In the genomic region with DNA sequence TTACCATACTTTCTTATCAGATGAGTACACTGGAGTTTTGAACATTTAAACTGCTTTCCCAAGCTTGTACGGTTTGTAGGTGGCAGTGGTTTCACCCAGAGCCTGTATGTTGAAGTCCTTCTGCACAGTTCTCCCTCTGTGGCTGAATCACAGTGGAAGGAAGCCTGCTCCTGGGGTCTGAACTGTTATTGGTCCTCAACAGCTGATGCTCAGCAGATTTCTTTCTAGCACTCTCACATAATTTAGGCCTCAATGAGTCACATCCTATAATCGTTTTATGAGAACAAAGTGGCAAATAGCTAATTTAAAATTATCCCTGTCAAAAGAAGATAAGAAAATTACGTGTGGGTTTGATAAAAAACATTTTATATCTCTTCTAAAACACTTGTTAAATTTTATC, we compare ENCODE assay signal across 32 cellular contexts.
"Had no signal": no experiment of that assay in that cellular context is flagged by ENCODE, and none has a peak within 500 bp of the region (broad histone marks: within the 10 kb centered on the region; RNA-seq: fewer than 3 reads in every experiment).

No MANE protein-coding gene starts in this region.

- H3K36me3 Mint-ChIP-seq: activated naive CD4-positive, alpha-beta T cell treated with anti-CD3 and anti-CD28 coated beads, Interleukin-2, amount 50 U/mL, for 24 hours; immature natural killer cell; naive thymus-derived CD8-positive, alpha-beta T cell had no signal

- DNase-seq: activated CD4-positive, alpha-beta T cell treated with anti-CD3 and anti-CD28 coated beads for 48 hours; activated CD4-positive, alpha-beta T cell treated with anti-CD3 and anti-CD28 coated beads, Interleukin-2, amount 50 U/mL, for 48 hours; activated CD8-positive, alpha-beta memory T cell treated with anti-CD3 and anti-CD28 coated beads for 24 hours; activated gamma-delta T cell treated with Interleukin-2 at 50 U/mL for 16 hours; activated naive CD8-positive, alpha-beta T cell treated with anti-CD3 and anti-CD28 coated beads, Interleukin-2, amount 50 U/mL, for 24 hours; amygdala; effector CD8-positive, alpha-beta T cell; heart left ventricle; immature natural killer cell; kidney; midbrain; naive thymus-derived CD8-positive, alpha-beta T cell; pancreas; psoas muscle; right cardiac atrium; stimulated activated CD4-positive, alpha-beta T cell treated with anti-CD3 and anti-CD28 coated beads, Interleukin-2, amount 100 ng/mL, for 48 hours; T1000; trophoblast cell; uterus; WERI-Rb-1 had no signal

- ATAC-seq: activated CD4-positive, CD25-positive, alpha-beta regulatory T cell treated with anti-CD3 and anti-CD28 coated beads, Interleukin-2, amount 50 U/mL, for 24 hours; activated naive CD8-positive, alpha-beta T cell treated with anti-CD3 and anti-CD28 coated beads, Interleukin-2, amount 50 U/mL, for 24 hours; gastroesophageal sphincter; heart left ventricle; naive thymus-derived CD8-positive, alpha-beta T cell; pancreas; psoas muscle; right cardiac atrium had no signal

- FAIRE-seq: endometrium, kidney, pancreas had no signal

- H3K4me3 ChIP-seq: breast epithelium, gastroesophageal sphincter, heart left ventricle, pancreas, psoas muscle, thoracic aorta, uterus had no signal

- H3K27me3 Mint-ChIP-seq: activated naive CD4-positive, alpha-beta T cell treated with anti-CD3 and anti-CD28 coated beads, Interleukin-2, amount 50 U/mL, for 24 hours; activated naive CD8-positive, alpha-beta T cell treated with anti-CD3 and anti-CD28 coated beads, Interleukin-2, amount 50 U/mL, for 24 hours; central memory CD8-positive, alpha-beta T cell; dendritic cell treated with granulocyte-macrophage colony-stimulating factor and Interleukin-4, amounts not matched to agents 40 ng/mL and 50 ng/mL, for 4 days; naive thymus-derived CD8-positive, alpha-beta T cell; stimulated activated naive CD8-positive, alpha-beta T cell treated with anti-CD3 and anti-CD28 coated beads, Interleukin-15, Interleukin-2, amounts not matched to agents 100 ng/mL and 50 ng/mL, for 24 hours had no signal

- H3K4me1 Mint-ChIP-seq: activated naive CD4-positive, alpha-beta T cell treated with anti-CD3 and anti-CD28 coated beads, Interleukin-2, amount 50 U/mL, for 24 hours; activated naive CD8-positive, alpha-beta T cell treated with anti-CD3 and anti-CD28 coated beads, Interleukin-2, amount 50 U/mL, for 24 hours; central memory CD8-positive, alpha-beta T cell; naive thymus-derived CD8-positive, alpha-beta T cell; neural crest cell had no signal

- H3K4me1 ChIP-seq: breast epithelium, pancreas, uterus had no signal

- H3K9me3 ChIP-seq: breast epithelium, gastroesophageal sphincter, heart left ventricle, pancreas, psoas muscle, thoracic aorta, uterus had no signal

- H3K27ac ChIP-seq: breast epithelium, gastroesophageal sphincter, heart left ventricle, pancreas, psoas muscle, thoracic aorta, uterus, WERI-Rb-1 had no signal

- H3K36me3 ChIP-seq: breast epithelium, gastroesophageal sphincter, heart left ventricle, pancreas, thoracic aorta, uterus, WERI-Rb-1 had no signal

- H3K27ac Mint-ChIP-seq: activated naive CD4-positive, alpha-beta T cell treated with anti-CD3 and anti-CD28 coated beads, Interleukin-2, amount 50 U/mL, for 24 hours; activated naive CD8-positive, alpha-beta T cell treated with anti-CD3 and anti-CD28 coated beads, Interleukin-2, amount 50 U/mL, for 24 hours; activated T-helper 1 cell treated with anti-CD3 and anti-CD28 coated beads, Interleukin-12 subunit alpha, Interleukin-12 subunit beta, Interleukin-2, Interleukin-4 antibody, amounts not matched to agents 30 ng/mL and 10 ng/mL and 1 ng/mL, durations not matched to agents 14 hours and 24 hours and 36 hours; dendritic cell treated with granulocyte-macrophage colony-stimulating factor and Interleukin-4, amounts not matched to agents 40 ng/mL and 50 ng/mL, for 4 days; immature natural killer cell; naive thymus-derived CD8-positive, alpha-beta T cell; stimulated activated naive CD8-positive, alpha-beta T cell treated with anti-CD3 and anti-CD28 coated beads, Interleukin-15, Interleukin-2, amounts not matched to agents 100 ng/mL and 50 ng/mL, for 24 hours; T-helper 1 cell treated with Interleukin-12 subunit alpha and Interleukin-12 subunit beta and Interleukin-4 antibody, amounts not matched to agents 30 μg/mL and 1 μg/mL, for 36 hours had no signal

- H3K9me3 Mint-ChIP-seq: activated naive CD4-positive, alpha-beta T cell treated with anti-CD3 and anti-CD28 coated beads, Interleukin-2, amount 50 U/mL, for 24 hours; activated naive CD8-positive, alpha-beta T cell treated with anti-CD3 and anti-CD28 coated beads, Interleukin-2, amount 50 U/mL, for 24 hours; activated T-helper 1 cell treated with anti-CD3 and anti-CD28 coated beads, Interleukin-12 subunit alpha, Interleukin-12 subunit beta, Interleukin-2, Interleukin-4 antibody, amounts not matched to agents 30 ng/mL and 10 ng/mL and 1 ng/mL, durations not matched to agents 14 hours and 24 hours and 36 hours; central memory CD8-positive, alpha-beta T cell; dendritic cell treated with granulocyte-macrophage colony-stimulating factor and Interleukin-4, amounts not matched to agents 40 ng/mL and 50 ng/mL, for 4 days; immature natural killer cell; naive thymus-derived CD8-positive, alpha-beta T cell; neural crest cell; stimulated activated naive CD8-positive, alpha-beta T cell treated with anti-CD3 and anti-CD28 coated beads, Interleukin-15, Interleukin-2, amounts not matched to agents 100 ng/mL and 50 ng/mL, for 24 hours; T-helper 1 cell treated with Interleukin-12 subunit alpha and Interleukin-12 subunit beta and Interleukin-4 antibody, amounts not matched to agents 30 μg/mL and 1 μg/mL, for 36 hours had no signal

- H3K27me3 ChIP-seq: breast epithelium, gastroesophageal sphincter, heart left ventricle, pancreas, uterus had no signal

- H3K4me3 Mint-ChIP-seq: activated naive CD4-positive, alpha-beta T cell treated with anti-CD3 and anti-CD28 coated beads, Interleukin-2, amount 50 U/mL, for 24 hours; activated naive CD8-positive, alpha-beta T cell treated with anti-CD3 and anti-CD28 coated beads, Interleukin-2, amount 50 U/mL, for 24 hours; activated T-helper 1 cell treated with anti-CD3 and anti-CD28 coated beads, Interleukin-12 subunit alpha, Interleukin-12 subunit beta, Interleukin-2, Interleukin-4 antibody, amounts not matched to agents 30 ng/mL and 10 ng/mL and 1 ng/mL, durations not matched to agents 14 hours and 24 hours and 36 hours; central memory CD8-positive, alpha-beta T cell; dendritic cell treated with granulocyte-macrophage colony-stimulating factor and Interleukin-4, amounts not matched to agents 40 ng/mL and 50 ng/mL, for 4 days; immature natural killer cell; naive thymus-derived CD8-positive, alpha-beta T cell; neural crest cell; stimulated activated naive CD8-positive, alpha-beta T cell treated with anti-CD3 and anti-CD28 coated beads, Interleukin-15, Interleukin-2, amounts not matched to agents 100 ng/mL and 50 ng/mL, for 24 hours; T-helper 1 cell treated with Interleukin-12 subunit alpha and Interleukin-12 subunit beta and Interleukin-4 antibody, amounts not matched to agents 30 μg/mL and 1 μg/mL, for 36 hours had no signal
